25 cellular contexts compared by ENCODE assay signal in genomic region chr7:131786204-131786603, GRCh38.
DNase-seq lines count a peak whose midpoint lies in the region; ATAC-seq and TF ChIP-seq lines count a peak whose summit lies in the region.
"Had no signal": no experiment of that assay in that cellular context is flagged by ENCODE, and none has a peak within 500 bp of the region (broad histone marks: within the 10 kb centered on the region; RNA-seq: fewer than 3 reads in every experiment).

No MANE protein-coding gene starts in this region.

- H3K27ac ChIP-seq in coronary artery: no peak overlapping the region
- H3K27ac ChIP-seq in neuronal stem cell (replicated peaks; ENCODE audit: low read length): no peak overlapping the region
- H3K27ac ChIP-seq: C4-2B, KMS-11, Peyer's patch, SJSA1 had no signal

- H3K4me3 ChIP-seq in coronary artery (no peak overlapping the region), neuronal stem cell (ENCODE audit: low read length in 2 of 2) (no peak overlapping the region)
- H3K4me3 ChIP-seq: HAP-1, Peyer's patch, SJSA1 had no signal

- H4K91ac ChIP-seq in neuronal stem cell (ENCODE audit: low read depth, low read length, poor library complexity): no peak overlapping the region

- no CpG with 5 or more reads among the region's 2 CpGs for WGBS in neuronal stem cell (ENCODE audit: extremely low coverage in 2 of 2, insufficient read length in 2 of 2, insufficient replicate concordance in 1 of 2), 2 donors

- no peak overlapping the region for H4K8ac ChIP-seq in neuronal stem cell (ENCODE audit: low read depth, low read length)

- H2BK120ac ChIP-seq in neuronal stem cell (ENCODE audit: low read depth, low read length): no peak overlapping the region

- no peak overlapping the region for H2AFZ ChIP-seq in neuronal stem cell (ENCODE audit: low read length)

- no peak overlapping the region for H3K4me2 ChIP-seq in neuronal stem cell (ENCODE audit: insufficient read depth, low read length, poor library complexity, severe bottlenecking)
- H3K4me2 ChIP-seq: KMS-11 had no signal

- in situ Hi-C loops in SK-MEL-5 (cut with HindIII; ENCODE audit: low pct_unique_long_range_greater_than_20kb, low sequenced_read_pairs): no loop called here

- no peak overlapping the region for H2BK5ac ChIP-seq in neuronal stem cell (ENCODE audit: low read length)

- ATAC-seq in HG02571 (IDR thresholded peaks at IDR 0.05; ENCODE audit: unreplicated experiment): no peak
- ATAC-seq: CD8-positive, alpha-beta T cell had no signal

- no peak overlapping the region for H3K23ac ChIP-seq in neuronal stem cell (ENCODE audit: low read depth, low read length, poor library complexity)

- H3K9ac ChIP-seq in neuronal stem cell (ENCODE audit: low read depth, low read length, poor library complexity): no peak overlapping the region
- H3K9ac ChIP-seq: KMS-11 had no signal

- H2AK5ac ChIP-seq in neuronal stem cell (ENCODE audit: low read depth, low read length): no peak overlapping the region

- no peak overlapping the region for H3K18ac ChIP-seq in neuronal stem cell (ENCODE audit: low read length)

- H3K27me3 ChIP-seq in neuronal stem cell (ENCODE audit: control insufficient read depth in 3 of 3, insufficient read depth in 3 of 3, low read depth in 1 of 3, low read length in 3 of 3): peaks cover 0 to 4% (median 0%) of the 10 kb centered on the region in 3 experiments
- H3K27me3 ChIP-seq: Peyer's patch had no signal

- no peak overlapping the region for H3K14ac ChIP-seq in neuronal stem cell (ENCODE audit: low read length)

- H3K79me1 ChIP-seq in neuronal stem cell (ENCODE audit: low read depth, low read length): no peaks in the 10 kb centered on the region

- no peaks in the 10 kb centered on the region for H3K36me3 ChIP-seq in neuronal stem cell (replicated peaks in 1 of 2; ENCODE audit: control insufficient read depth in 2 of 2, insufficient read depth in 2 of 2, low read length in 2 of 2)
- H3K36me3 ChIP-seq: HAP-1, Peyer's patch, SJSA1 had no signal

- peaks cover 0 to 3% of the 10 kb centered on the region in 2 donors for H3K9me3 ChIP-seq in neuronal stem cell (replicated peaks in 1 of 2; ENCODE audit: control insufficient read depth in 2 of 2, insufficient read depth in 1 of 2, low read depth in 1 of 2, low read length in 2 of 2)
- H3K9me3 ChIP-seq: Caco-2, HAP-1, Peyer's patch, SJSA1 had no signal

- DNase-seq in HT1080 (ENCODE audit: low read depth) (peak; percentile 29), NCI-H2171 (lab: John Stamatoyannopoulos, UW) (peak; percentile 28), SK-MEL-5 (ENCODE audit: low read depth, low spot score) (peak; percentile 14), coronary artery (ENCODE audit: low spot score) (no peak), SIG-M5 treated with dmso at 0.1 percent for 504 hours (lab: John Stamatoyannopoulos, UW; ENCODE audit: unreplicated experiment) (no peak), neuronal stem cell (ENCODE audit: low spot score) (no peak)
- DNase-seq: Caco-2; CD8-positive, alpha-beta T cell; DND-41; GOT3; HFFc6; IMR-90; NCI-H1105; NCI-H1436 treated with DMSO at 0.1 percent for 48 hours; NCI-H2029; NCI-H2227 treated with DMSO at 0.1 percent for 48 hours; NCI-H69; OCI-M1; Peyer's patch; T-helper 1 cell had no signal

- TF ChIP-seq CTCF in coronary artery (IDR thresholded peaks at IDR 0.05): no peak

- H2BK12ac ChIP-seq in neuronal stem cell (ENCODE audit: low read length): no peak overlapping the region

- H2BK15ac ChIP-seq in neuronal stem cell (ENCODE audit: low read length): no peak overlapping the region

- no peak overlapping the region for H3K4ac ChIP-seq in neuronal stem cell (ENCODE audit: low read length)

- no peaks in the 10 kb centered on the region for H3K4me1 ChIP-seq in neuronal stem cell (ENCODE audit: control insufficient read depth in 2 of 2, insufficient read depth in 1 of 2, low read depth in 1 of 2, low read length in 2 of 2)
- H3K4me1 ChIP-seq: Caco-2, HAP-1, Peyer's patch, SJSA1 had no signal

Comparison
In these comparisons a context has a peak if more than half of its experiments do, and no peak if none do; other contexts are left out.
1. DNase-seq: peak in HT1080 (single experiment), NCI-H2171 (single experiment) and SK-MEL-5 (single experiment); none in coronary artery (single experiment), SIG-M5 treated with dmso at 0.1 percent for 504 hours (single experiment) and neuronal stem cell (single experiment).